Comparison of ENCODE assay signal across 10 cellular contexts in genomic region chr1:185674201-185674600, GRCh38. TPM values are rescaled to one million over a fixed set of nuclear protein-coding genes. Genes with fewer than 3 reads are reported as not detected.
DNase-seq lines count a peak whose midpoint lies in the region; ATAC-seq and TF ChIP-seq lines count a peak whose summit lies in the region.
"Had no signal": no experiment of that assay in that cellular context is flagged by ENCODE, and none has a peak within 500 bp of the region (broad histone marks: within the 10 kb centered on the region; RNA-seq: fewer than 3 reads in every experiment).

No MANE protein-coding gene starts in this region.

- H3K36me3 Mint-ChIP-seq in activated CD8-positive, alpha-beta memory T cell treated with anti-CD3 and anti-CD28 coated beads, Interleukin-2, amount 10 ng/mL, durations not matched to agents 7 days and 5 days, result peaks cover 16% of the 10 kb centered on the region
- H3K36me3 Mint-ChIP-seq in stimulated activated naive B cell treated with anti-CD40 and anti-IgM and Interleukin-4, amounts not matched to agents 10 μg/mL and 1 μg/mL and 100 μg/mL, for 72 hours, result no peaks in the 10 kb centered on the region

- CTCF ChIA-PET in activated CD8-positive, alpha-beta memory T cell treated with anti-CD3 and anti-CD28 coated beads, Interleukin-2, amount 10 ng/mL, durations not matched to agents 7 days and 5 days (lab: Charles Lee), result interaction anchor here (0.8 to 1.6 kb wide), 4 partner anchors 12 to 355 kb away, joined by 3 to 4 read pairs (median 3); no protein-coding TSS in a partner anchor

- H3K27ac Mint-ChIP-seq in activated CD8-positive, alpha-beta memory T cell treated with anti-CD3 and anti-CD28 coated beads, Interleukin-2, amount 10 ng/mL, durations not matched to agents 7 days and 5 days, result peak overlapping the region; percentile 53
- peak overlapping the region; percentile 39 for H3K27ac Mint-ChIP-seq in stimulated activated naive B cell treated with anti-CD40 and anti-IgM and Interleukin-4, amounts not matched to agents 10 μg/mL and 1 μg/mL and 100 μg/mL, for 72 hours

- intact Hi-C loops in testis (cut with DNase I; ENCODE audit: low total_unique reads), result no loop called here

- no peak for TF ChIP-seq CTCF in testis (IDR thresholded peaks at IDR 0.05)

- no peaks in the 10 kb centered on the region for H3K36me3 ChIP-seq in testis (ENCODE audit: low read depth, missing control alignments)
- H3K36me3 ChIP-seq: BE2C had no signal

- H3K4me3 ChIP-seq in testis, result no peak overlapping the region
- H3K4me3 ChIP-seq: K562 had no signal

- no peaks in the 10 kb centered on the region for H3K9me3 ChIP-seq in testis
- H3K9me3 ChIP-seq: BE2C had no signal

- H3K4me1 Mint-ChIP-seq in activated CD8-positive, alpha-beta memory T cell treated with anti-CD3 and anti-CD28 coated beads, Interleukin-2, amount 10 ng/mL, durations not matched to agents 7 days and 5 days, result peaks cover 41% of the 10 kb centered on the region
- H3K4me1 Mint-ChIP-seq in stimulated activated naive B cell treated with anti-CD40 and anti-IgM and Interleukin-4, amounts not matched to agents 10 μg/mL and 1 μg/mL and 100 μg/mL, for 72 hours, result peaks cover 21 to 32% of the 10 kb centered on the region in 2 donors

- no peaks in the 10 kb centered on the region for H3K27me3 Mint-ChIP-seq in activated CD8-positive, alpha-beta memory T cell treated with anti-CD3 and anti-CD28 coated beads, Interleukin-2, amount 10 ng/mL, durations not matched to agents 7 days and 5 days
- H3K27me3 Mint-ChIP-seq in stimulated activated naive B cell treated with anti-CD40 and anti-IgM and Interleukin-4, amounts not matched to agents 10 μg/mL and 1 μg/mL and 100 μg/mL, for 72 hours, result no peaks in the 10 kb centered on the region

- peak overlapping the region; percentile 61 for H3K27ac ChIP-seq in caudate nucleus (ENCODE audit: low read depth, low read length)
- no peak overlapping the region for H3K27ac ChIP-seq in testis

- no peaks in the 10 kb centered on the region for H3K4me1 ChIP-seq in testis
- H3K4me1 ChIP-seq: BE2C had no signal

- peak overlapping the region; percentile 8 for H3K4me3 Mint-ChIP-seq in activated CD8-positive, alpha-beta memory T cell treated with anti-CD3 and anti-CD28 coated beads, Interleukin-2, amount 10 ng/mL, durations not matched to agents 7 days and 5 days
- H3K4me3 Mint-ChIP-seq in stimulated activated naive B cell treated with anti-CD40 and anti-IgM and Interleukin-4, amounts not matched to agents 10 μg/mL and 1 μg/mL and 100 μg/mL, for 72 hours, result peak overlapping the region; percentile 47 to 68

- no peaks in the 10 kb centered on the region for H3K27me3 ChIP-seq in testis
- H3K27me3 ChIP-seq: BE2C had no signal

- DNase-seq in activated CD8-positive, alpha-beta memory T cell treated with anti-CD3 and anti-CD28 coated beads, Interleukin-2, amount 10 ng/mL, durations not matched to agents 7 days and 5 days, result no peak
- no peak for DNase-seq in activated CD8-positive, alpha-beta memory T cell treated with anti-CD3 and anti-CD28 coated beads, Interleukin-2, amount 50 U/mL, for 48 hours
- DNase-seq in caudate nucleus (lab: John Stamatoyannopoulos, UW), result no peak
- no peak for DNase-seq in stimulated activated naive B cell treated with anti-CD40 and anti-IgM and Interleukin-4, amounts not matched to agents 10 μg/mL and 1 μg/mL and 100 μg/mL, for 72 hours
- DNase-seq in testis, result no peak
- DNase-seq in HK-2 (ENCODE audit: unreplicated experiment), result no peak
- DNase-seq: BE2C had no signal

- ATAC-seq in activated CD8-positive, alpha-beta memory T cell treated with anti-CD3 and anti-CD28 coated beads, Interleukin-2, amount 10 ng/mL, durations not matched to agents 7 days and 5 days, result peak; percentile 47
- peak; percentile 80 for ATAC-seq in HG03354 (IDR thresholded peaks at IDR 0.05; ENCODE audit: poor library complexity, severe bottlenecking, unreplicated experiment)
- peak; percentile 87 to 92 for ATAC-seq in stimulated activated naive B cell treated with anti-CD40 and anti-IgM and Interleukin-4, amounts not matched to agents 10 μg/mL and 1 μg/mL and 100 μg/mL, for 72 hours (replicated peaks)
- no peak for ATAC-seq in HG02798 (IDR thresholded peaks at IDR 0.05; ENCODE audit: poor library complexity, unreplicated experiment)
- ATAC-seq: K562 had no signal

- no peaks in the 10 kb centered on the region for H3K9me3 Mint-ChIP-seq in activated CD8-positive, alpha-beta memory T cell treated with anti-CD3 and anti-CD28 coated beads, Interleukin-2, amount 10 ng/mL, durations not matched to agents 7 days and 5 days (ENCODE audit: low read depth)
- peaks cover 6% of the 10 kb centered on the region in 2 donors for H3K9me3 Mint-ChIP-seq in stimulated activated naive B cell treated with anti-CD40 and anti-IgM and Interleukin-4, amounts not matched to agents 10 μg/mL and 1 μg/mL and 100 μg/mL, for 72 hours

- WGBS in testis, 2 donors, result 56 to 57% methylated on average over 5 of the region's 5 CpGs

- no peak for TF ChIP-seq POLR2A in testis (IDR thresholded peaks at IDR 0.05)

RNA-seq across cellular contexts. Expression of gene HMCN1, which starts 60.0 kb away (rescaled TPM):
- under 1 TPM; 0.06 to 0.28 TPM for total RNA-seq in activated CD8-positive, alpha-beta memory T cell treated with anti-CD3 and anti-CD28 coated beads, Interleukin-2, amount 10 ng/mL, durations not matched to agents 7 days and 5 days
- 1 to 10 TPM; 5.2 to 5.7 TPM for total RNA-seq in testis
- 6.2 TPM for polyA plus RNA-seq in testis (ENCODE audit: insufficient read depth, low read depth, low replicate concordance)

Comparison
In these comparisons a context has a peak if more than half of its experiments do, and no peak if none do; other contexts are left out.
1. RNA of gene HMCN1, which starts 60.0 kb away (total RNA-seq): 5.2 to 5.7 TPM in testis; 0.06 to 0.28 TPM in activated CD8-positive, alpha-beta memory T cell treated with anti-CD3 and anti-CD28 coated beads, Interleukin-2, amount 10 ng/mL, durations not matched to agents 7 days and 5 days; every median in the first group is over 4 times any median in the second.